In the genomic region with DNA sequence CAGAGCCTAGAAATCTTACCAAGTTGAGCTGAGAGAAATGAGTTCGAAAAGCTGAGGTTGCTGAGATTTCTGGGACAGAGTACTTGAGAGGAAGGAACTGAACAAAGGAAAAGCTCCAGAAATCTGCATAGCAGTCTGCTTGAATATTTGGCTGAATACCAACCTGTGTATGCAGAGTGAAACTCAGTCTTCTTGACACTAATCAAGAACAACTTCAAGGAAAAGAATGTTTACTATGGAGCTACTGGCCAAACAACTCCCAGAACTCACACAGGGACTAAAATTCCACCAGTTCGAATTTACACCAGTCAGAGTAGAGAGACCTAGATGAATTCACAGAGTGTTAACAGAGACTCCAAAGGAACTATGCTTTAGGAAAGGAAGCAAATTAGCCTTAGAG, we compare ENCODE assay signal across 13 cellular contexts.
DNase-seq lines count a peak whose midpoint lies in the region; ATAC-seq, FAIRE-seq and TF ChIP-seq lines count a peak whose summit lies in the region.
"Had no signal": no experiment of that assay in that cellular context is flagged by ENCODE, and none has a peak within 500 bp of the region (broad histone marks: within the 10 kb centered on the region; RNA-seq: fewer than 3 reads in every experiment).

No MANE protein-coding gene starts in this region.

- TF ChIP-seq CTCF in heart left ventricle (IDR thresholded peaks at IDR 0.05) (no peak), right atrium auricular region (IDR thresholded peaks at IDR 0.05) (no peak), left lung (IDR thresholded peaks at IDR 0.05) (no peak)

- TF ChIP-seq POLR2A in heart left ventricle (IDR thresholded peaks at IDR 0.05) (no peak), H54 (IDR thresholded peaks at IDR 0.05; ENCODE audit: low read depth, low read length) (no peak)

- H3K4me1 ChIP-seq in heart left ventricle (peaks cover 0 to 15% (median 2%) of the 10 kb centered on the region in 12 donors), right atrium auricular region (no peaks in the 10 kb centered on the region), left lung (peaks cover 5 to 14% of the 10 kb centered on the region in 2 donors)

- peaks cover 0 to 3% of the 10 kb centered on the region in 2 donors for H3K4me1 Mint-ChIP-seq in effector memory CD8-positive, alpha-beta T cell (ENCODE audit: low read depth in 2 of 2)

- WGBS in heart left ventricle, 4 donors: 33 to 50% (median 37%) methylated on average over 2 of the region's 2 CpGs

- H3K27me3 ChIP-seq in heart left ventricle (no peaks in the 10 kb centered on the region), right atrium auricular region (no peaks in the 10 kb centered on the region), left lung (no peaks in the 10 kb centered on the region)

- DNase-seq in heart left ventricle (no peak), right atrium auricular region (ENCODE audit: low spot score) (no peak), left lung (no peak), stromal cell of bone marrow (ENCODE audit: low read depth) (peak; percentile 5), H54 (ENCODE audit: insufficient read length, low spot score) (no peak)
- DNase-seq in effector memory CD8-positive, alpha-beta T cell: no peak
- DNase-seq: NCI-H2029; stimulated activated CD4-positive, alpha-beta T cell treated with anti-CD3 and anti-CD28 coated beads, Interleukin-12 subunit alpha, Interleukin-12 subunit beta, amount 100 ng/mL, for 4 hours had no signal

- no peak for FAIRE-seq in H54 (lab: Jason Lieb, UNC)
- FAIRE-seq: HTR-8/SVneo had no signal

- peak overlapping the region in 9 of 12 donors; percentile 0 to 77 (median 30) for H3K27ac ChIP-seq in heart left ventricle
- H3K27ac ChIP-seq in right atrium auricular region: peak overlapping the region in 1 of 2 donors; percentile 25
- peak overlapping the region; percentile 59 to 62 for H3K27ac ChIP-seq in left lung

- no peaks in the 10 kb centered on the region for H3K27me3 Mint-ChIP-seq in effector memory CD8-positive, alpha-beta T cell
- H3K27me3 Mint-ChIP-seq: B cell had no signal

- peaks cover 37% of the 10 kb centered on the region for H3K36me3 Mint-ChIP-seq in effector memory CD8-positive, alpha-beta T cell (ENCODE audit: insufficient read depth)

- H3K27ac Mint-ChIP-seq in effector memory CD8-positive, alpha-beta T cell: peak overlapping the region; percentile 4 to 5
- H3K27ac Mint-ChIP-seq: B cell had no signal

- H3K4me3 Mint-ChIP-seq in effector memory CD8-positive, alpha-beta T cell: no peak overlapping the region
- H3K4me3 Mint-ChIP-seq: B cell had no signal

- H3K9me3 Mint-ChIP-seq in effector memory CD8-positive, alpha-beta T cell: no peaks in the 10 kb centered on the region

- ATAC-seq in heart left ventricle (peak in 2 of 4 donors; percentile 34 to 55), left lung (peak; percentile 90), GM18517 (IDR thresholded peaks at IDR 0.05; ENCODE audit: unreplicated experiment) (no peak), GM18909 (IDR thresholded peaks at IDR 0.05; ENCODE audit: poor library complexity, unreplicated experiment) (no peak)
- no peak for ATAC-seq in effector memory CD8-positive, alpha-beta T cell (replicated peaks)
- ATAC-seq: Panc1 had no signal

- intact Hi-C loops in heart left ventricle (cut with DNase I): no loop called here
- intact Hi-C loops in left lung (cut with DNase I): no loop called here

- peaks cover 0 to 53% (median 29%) of the 10 kb centered on the region in 9 donors for H3K36me3 ChIP-seq in heart left ventricle
- peaks cover 19% of the 10 kb centered on the region for H3K36me3 ChIP-seq in right atrium auricular region
- peaks cover 0 to 18% of the 10 kb centered on the region in 2 donors for H3K36me3 ChIP-seq in left lung

- H3K4me3 ChIP-seq in heart left ventricle (peak overlapping the region in 1 of 12 donors; percentile 10), right atrium auricular region (no peak overlapping the region), left lung (no peak overlapping the region)

- H3K9me3 ChIP-seq in heart left ventricle: no peaks in the 10 kb centered on the region
- H3K9me3 ChIP-seq in right atrium auricular region: no peaks in the 10 kb centered on the region
- H3K9me3 ChIP-seq in left lung: no peaks in the 10 kb centered on the region
